ENCODE assay signal across 8 cellular contexts in the genomic region with DNA sequence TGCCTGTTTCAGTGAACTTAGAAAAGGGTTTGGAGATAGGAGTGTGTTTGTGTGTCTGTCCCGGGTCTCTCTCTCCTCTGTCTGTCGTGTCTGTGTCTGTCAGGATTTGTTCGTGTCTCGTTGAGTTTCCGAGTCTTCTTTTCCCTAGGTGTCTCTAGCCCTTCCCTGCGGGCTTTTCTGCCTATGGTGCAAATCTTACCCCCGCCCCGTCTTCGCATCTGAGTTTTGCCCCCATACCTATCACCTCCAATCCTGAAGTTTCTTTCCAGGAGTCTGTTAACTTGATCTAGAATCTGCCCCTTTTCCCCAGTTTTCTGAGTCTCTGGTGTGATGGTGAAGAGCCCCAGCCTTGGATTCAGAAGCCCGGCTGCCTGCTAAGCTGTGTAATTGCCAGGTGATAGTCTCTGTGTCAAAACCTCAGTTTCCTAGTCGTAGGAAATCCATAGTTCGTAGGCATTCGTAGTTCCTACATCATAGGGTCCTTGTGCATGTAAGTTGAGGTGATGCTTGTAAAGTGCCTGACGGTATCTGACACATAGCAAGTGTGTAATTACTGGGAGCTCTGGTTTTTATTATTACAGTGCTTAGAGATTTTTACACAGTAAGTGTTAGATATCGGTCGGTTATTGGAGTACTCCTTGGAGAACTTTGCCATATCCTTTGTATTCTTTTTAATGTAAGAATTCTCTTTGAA. TPM values are rescaled to one million over a fixed set of nuclear protein-coding genes. Genes with fewer than 3 reads are reported as not detected.
A peak's percentile ranks its signal among the peaks of the same experiment; 100 is the strongest.
DNase-seq lines count a peak whose midpoint lies in the region; ATAC-seq and TF ChIP-seq lines count a peak whose summit lies in the region.

No MANE protein-coding gene starts in this region.

- peaks cover 71% of the 10 kb centered on the region for H4K20me1 ChIP-seq in Loucy (ENCODE audit: insufficient read depth, low read length, poor library complexity, severe bottlenecking)

- H2AFZ ChIP-seq in Loucy (ENCODE audit: low read length): no peak overlapping the region

- no peaks in the 10 kb centered on the region for H3K9me3 Mint-ChIP-seq in naive B cell

- no peaks in the 10 kb centered on the region for H3K9me2 ChIP-seq in Loucy (replicated peaks; ENCODE audit: low read depth, low read length)

- H3K27ac Mint-ChIP-seq in naive B cell: peak overlapping the region; percentile 85 to 99 (median 96)

- peaks cover 74% of the 10 kb centered on the region for H3K79me2 ChIP-seq in Loucy (ENCODE audit: insufficient read depth, low read length)

- peak overlapping the region; percentile 80 for H3K9ac ChIP-seq in Loucy (ENCODE audit: low read depth, low read length, poor library complexity, severe bottlenecking)

- H3K27me3 Mint-ChIP-seq in naive B cell: no peaks in the 10 kb centered on the region

- ATAC-seq in naive B cell (ENCODE audit: low read depth in 2 of 2): no peak

- H3K4me3 ChIP-seq in AG10803 (ENCODE audit: low read length): peak overlapping the region; percentile 87
- peak overlapping the region; percentile 76 for H3K4me3 ChIP-seq in Loucy (ENCODE audit: low read length, poor library complexity, severe bottlenecking)

- peak overlapping the region; percentile 74 for H3K4me2 ChIP-seq in Loucy (ENCODE audit: low read depth, low read length, poor library complexity, severe bottlenecking)

- peaks cover 3 to 19% of the 10 kb centered on the region in 2 donors for H3K36me3 Mint-ChIP-seq in naive B cell

- peak overlapping the region; percentile 43 for H3K27ac ChIP-seq in cingulate gyrus (ENCODE audit: low read depth, low read length)

- H3K4me1 ChIP-seq in Loucy (ENCODE audit: insufficient read depth, low read length, poor library complexity, severe bottlenecking): peaks cover 4% of the 10 kb centered on the region

- no peak for TF ChIP-seq CTCF in AG10803 (conservative IDR thresholded peaks at IDR 0.05; ENCODE audit: low read length)
- no peak for TF ChIP-seq CTCF in Loucy (conservative IDR thresholded peaks at IDR 0.05; ENCODE audit: low read length)

- H3K9me3 ChIP-seq in Loucy (ENCODE audit: insufficient read depth, low read depth, low read length): no peaks in the 10 kb centered on the region

- H3K27me3 ChIP-seq in Loucy (ENCODE audit: insufficient read depth, low read length, poor library complexity, severe bottlenecking): no peaks in the 10 kb centered on the region

- H3K4me1 Mint-ChIP-seq in naive B cell: peaks cover 57 to 83% (median 77%) of the 10 kb centered on the region in 3 donors

- DNase-seq in AG10803 (ENCODE audit: low read depth) (no peak), naive B cell (no peak), KG1 (lab: John Stamatoyannopoulos, UW) (no peak), Ammon's horn (ENCODE audit: low spot score) (no peak), NCI-H187 treated with DMSO at 0.1 percent for 48 hours (lab: John Stamatoyannopoulos, UW) (no peak), NCI-H1694 treated with DMSO at 0.1 percent for 48 hours (lab: John Stamatoyannopoulos, UW) (no peak)

- H3K4me3 Mint-ChIP-seq in naive B cell: peak overlapping the region; percentile 95 to 100 (median 96)

- peaks cover 86% of the 10 kb centered on the region for H3K36me3 ChIP-seq in Loucy (ENCODE audit: insufficient read depth, low read length)

- peaks cover 5% of the 10 kb centered on the region; the same call in 1 of the 2 replicates for H3F3A ChIP-seq in Loucy (ENCODE audit: low read depth)

RNA-seq across cellular contexts. Expression of a gene that starts 0.8 kb away (rescaled TPM):
- polyA plus RNA-seq in naive B cell (ENCODE audit: low read depth in 6 of 6): 10 to 100 TPM in 5 of 6 donors, 1 to 10 TPM in 1; 1.0 to 28.9 (median 13.8) TPM

RNA-seq across cellular contexts. Expression of a gene that starts 21.0 kb away (rescaled TPM):
- 10 to 100 TPM in 3 of 6 donors, 1 to 10 TPM in 3; 3.2 to 13.7 (median 9.3) TPM for polyA plus RNA-seq in naive B cell (ENCODE audit: low read depth in 6 of 6)

RNA-seq across cellular contexts. Expression of a gene that starts 27.8 kb away (rescaled TPM):
- 10 to 100 TPM in 3 of 6 donors, 1 to 10 TPM in 3; 8.1 to 13.0 (median 9.7) TPM for polyA plus RNA-seq in naive B cell (ENCODE audit: low read depth in 6 of 6)

RNA-seq across cellular contexts. Expression of a gene that starts 32.4 kb away (rescaled TPM):
- polyA plus RNA-seq in naive B cell (ENCODE audit: low read depth in 6 of 6): 10 to 100 TPM; 60.7 to 82.8 (median 65.4) TPM

RNA-seq across cellular contexts. Expression of a gene that starts 35.0 kb away (rescaled TPM):
- polyA plus RNA-seq in naive B cell (ENCODE audit: low read depth in 6 of 6): 10 to 100 TPM; 28.4 to 54.2 (median 31.5) TPM
